Comparison of ENCODE assay signal across 28 cellular contexts in genomic region chr7:99576251-99576650, GRCh38. TPM values are rescaled to one million over a fixed set of nuclear protein-coding genes. Genes with fewer than 3 reads are reported as not detected.
"Had no signal": no experiment of that assay in that cellular context is flagged by ENCODE, and none has a peak within 500 bp of the region (broad histone marks: within the 10 kb centered on the region; RNA-seq: fewer than 3 reads in every experiment).

No MANE protein-coding gene starts in this region.

- H3K27ac ChIP-seq: brain microvascular endothelial cell, cardiac muscle cell, Peyer's patch, RWPE1, SJSA1 had no signal

- DNase-seq: activated CD4-positive, alpha-beta T cell treated with anti-CD3 and anti-CD28 coated beads for 48 hours; activated CD4-positive, alpha-beta T cell treated with anti-CD3 and anti-CD28 coated beads, Interleukin-2, amount 50 U/mL, for 4 hours; activated CD4-positive, CD25-positive, alpha-beta regulatory T cell treated with anti-CD3 and anti-CD28 coated beads, Interleukin-2, amount 50 U/mL, for 72 hours; activated CD8-positive, alpha-beta T cell treated with anti-CD3 and anti-CD28 coated beads, Interleukin-2, amount 10 ng/mL, durations not matched to agents 7 days and 5 days; activated effector memory CD4-positive, alpha-beta T cell treated with anti-CD3 and anti-CD28 coated beads, Interleukin-2, amount 50 U/mL, for 16 hours; activated naive CD4-positive, alpha-beta T cell treated with Interleukin-2 at 50 U/mL for 16 hours; activated naive CD8-positive, alpha-beta T cell treated with anti-CD3 and anti-CD28 coated beads for 36 hours; activated T-cell treated with anti-CD3 and anti-CD28 coated beads, Interleukin-2, amount 50 U/mL, for 24 hours; brain microvascular endothelial cell; KG1; NCI-H1092; NCI-H1417; NCI-H2029; NCI-H2107; NCI-H2171 treated with DMSO at 0.1 percent for 48 hours; NCI-H345; NCI-H510A; NCI-H526 treated with DMSO at 0.1 percent for 48 hours; NCI-H82; NK-92 treated with Interleukin-12 subunit alpha and Interleukin-12 subunit beta, amount 100 ng/mL, for 24 hours; Peyer's patch; Right ventricle myocardium superior had no signal

- H3K4me3 ChIP-seq: cardiac muscle cell, Peyer's patch, SJSA1 had no signal

- ATAC-seq: activated CD8-positive, alpha-beta T cell treated with anti-CD3 and anti-CD28 coated beads, Interleukin-2, amount 10 ng/mL, durations not matched to agents 7 days and 5 days had no signal

- H3K9me3 ChIP-seq: Peyer's patch, SJSA1 had no signal

- H3K27me3 Mint-ChIP-seq: activated naive CD8-positive, alpha-beta T cell treated with anti-CD3 and anti-CD28 coated beads for 36 hours; activated T-cell treated with anti-CD3 and anti-CD28 coated beads, Interleukin-2, amount 50 U/mL, for 24 hours had no signal

- H3K27ac Mint-ChIP-seq: activated CD8-positive, alpha-beta T cell treated with anti-CD3 and anti-CD28 coated beads, Interleukin-2, amount 10 ng/mL, durations not matched to agents 7 days and 5 days; activated naive CD8-positive, alpha-beta T cell treated with anti-CD3 and anti-CD28 coated beads for 36 hours; activated T-helper 1 cell treated with anti-CD3 and anti-CD28 coated beads, Interleukin-12 subunit alpha, Interleukin-12 subunit beta, Interleukin-2, Interleukin-4 antibody, amounts not matched to agents 30 ng/mL and 10 ng/mL and 1 ng/mL, durations not matched to agents 14 hours and 24 hours and 36 hours; T-helper 1 cell treated with Interleukin-12 subunit alpha and Interleukin-12 subunit beta and Interleukin-4 antibody, amounts not matched to agents 30 μg/mL and 1 μg/mL, for 36 hours had no signal

- H3K27me3 ChIP-seq: brain microvascular endothelial cell, cardiac muscle cell, Peyer's patch, SJSA1 had no signal

- H3K9me3 Mint-ChIP-seq: activated naive CD8-positive, alpha-beta T cell treated with anti-CD3 and anti-CD28 coated beads for 36 hours; activated T-cell treated with anti-CD3 and anti-CD28 coated beads, Interleukin-2, amount 50 U/mL, for 24 hours; activated T-helper 1 cell treated with anti-CD3 and anti-CD28 coated beads, Interleukin-12 subunit alpha, Interleukin-12 subunit beta, Interleukin-2, Interleukin-4 antibody, amounts not matched to agents 30 ng/mL and 10 ng/mL and 1 ng/mL, durations not matched to agents 14 hours and 24 hours and 36 hours; T-helper 1 cell treated with Interleukin-12 subunit alpha and Interleukin-12 subunit beta and Interleukin-4 antibody, amounts not matched to agents 30 μg/mL and 1 μg/mL, for 36 hours had no signal

- H3K4me3 Mint-ChIP-seq: activated CD8-positive, alpha-beta T cell treated with anti-CD3 and anti-CD28 coated beads, Interleukin-2, amount 10 ng/mL, durations not matched to agents 7 days and 5 days; activated naive CD8-positive, alpha-beta T cell treated with anti-CD3 and anti-CD28 coated beads for 36 hours; activated T-cell treated with anti-CD3 and anti-CD28 coated beads, Interleukin-2, amount 50 U/mL, for 24 hours; activated T-helper 1 cell treated with anti-CD3 and anti-CD28 coated beads, Interleukin-12 subunit alpha, Interleukin-12 subunit beta, Interleukin-2, Interleukin-4 antibody, amounts not matched to agents 30 ng/mL and 10 ng/mL and 1 ng/mL, durations not matched to agents 14 hours and 24 hours and 36 hours; T-helper 1 cell treated with Interleukin-12 subunit alpha and Interleukin-12 subunit beta and Interleukin-4 antibody, amounts not matched to agents 30 μg/mL and 1 μg/mL, for 36 hours had no signal

RNA-seq across cellular contexts. Expression of gene TMEM225B, which starts 21.8 kb away (rescaled TPM):
- total RNA-seq: LHCN-M2, Peyer's patch, Right ventricle myocardium superior had no signal
